ENCODE assay signal across 7 cellular contexts in genomic region chr3:179450321-179450720, GRCh38. TPM values are rescaled to one million over a fixed set of nuclear protein-coding genes. Genes with fewer than 3 reads are reported as not detected.
DNase-seq lines count a peak whose midpoint lies in the region; TF ChIP-seq lines count a peak whose summit lies in the region.

No MANE protein-coding gene starts in this region.

- TF ChIP-seq POLR2A in sigmoid colon (IDR thresholded peaks at IDR 0.05): no peak

- H3K27ac ChIP-seq in PC-9 (no peak overlapping the region), esophagus (ENCODE audit: low read depth in 2 of 2, low read length in 1 of 2) (peak overlapping the region in 1 of 2 donors; percentile 63), sigmoid colon (peak overlapping the region; percentile 88 to 96 (median 94))

- DNase-seq in GM20000 (ENCODE audit: low spot score) (peak; percentile 19), PC-9 (no peak), sigmoid colon (no peak), middle frontal gyrus (ENCODE audit: extremely low spot score, low spot score) (no peak), NCI-H1436 (lab: John Stamatoyannopoulos, UW) (no peak)
- DNase-seq in effector CD4-positive, alpha-beta T cell: no peak

- H3K27me3 ChIP-seq in PC-9 (ENCODE audit: insufficient read depth, low read depth): 0 out of 2 replicates have a peak, but pooled peaks cover 3% of the 10 kb centered on the region
- H3K27me3 ChIP-seq in esophagus (ENCODE audit: control insufficient read depth in 1 of 2, insufficient read depth in 2 of 2, low read length in 2 of 2): no peaks in the 10 kb centered on the region
- H3K27me3 ChIP-seq in sigmoid colon: no peaks in the 10 kb centered on the region

- H3K4me3 ChIP-seq in PC-9 (peak overlapping the region; percentile 63; the same call in 1 of the 2 replicates), esophagus (ENCODE audit: low read depth in 1 of 2, low read length in 2 of 2) (peak overlapping the region; percentile 24 to 94), sigmoid colon (peak overlapping the region; percentile 63 to 84 (median 68))

- H3K9me2 ChIP-seq in PC-9 (ENCODE audit: insufficient read depth): no peaks in the 10 kb centered on the region

- no peaks in the 10 kb centered on the region for H4K20me1 ChIP-seq in PC-9 (ENCODE audit: insufficient read depth)

- POLR2A ChIA-PET in PC-9 (lab: Charles Lee; ENCODE audit: unreplicated experiment): no interaction called here

- peak overlapping the region; percentile 89 for H3K4me2 ChIP-seq in PC-9

- H3K79me2 ChIP-seq in PC-9 (ENCODE audit: low read depth): no peaks in the 10 kb centered on the region

- CTCF ChIA-PET in PC-9 (lab: Charles Lee): no interaction called here

- TF ChIP-seq CTCF in GM20000 (IDR thresholded peaks at IDR 0.05; ENCODE audit: extremely low read depth, missing control alignments) (no peak), PC-9 (conservative IDR thresholded peaks at IDR 0.05) (no peak), sigmoid colon (IDR thresholded peaks at IDR 0.05) (no peak)

- H3K36me3 ChIP-seq in PC-9 (ENCODE audit: low read depth) (no peaks in the 10 kb centered on the region), esophagus (ENCODE audit: control insufficient read depth in 2 of 2, insufficient read depth in 2 of 2, low read length in 1 of 2) (no peaks in the 10 kb centered on the region), sigmoid colon (no peaks in the 10 kb centered on the region)

- no peaks in the 10 kb centered on the region; the same call in 1 of the 2 replicates for H3F3A ChIP-seq in PC-9 (ENCODE audit: insufficient read depth, low read depth)

- H3K9me3 ChIP-seq in PC-9 (ENCODE audit: insufficient read depth, low read depth) (peaks cover 5% of the 10 kb centered on the region; the same call in 1 of the 2 replicates), esophagus (ENCODE audit: control insufficient read depth in 2 of 2, insufficient read depth in 1 of 2, low read depth in 1 of 2, low read length in 1 of 2) (peaks cover 0 to 3% of the 10 kb centered on the region in 2 donors), sigmoid colon (no peaks in the 10 kb centered on the region)

- H2AFZ ChIP-seq in PC-9: peak overlapping the region; percentile 86; the same call in 1 of the 2 replicates

- peaks cover 5% of the 10 kb centered on the region; the same call in 1 of the 2 replicates for H3K4me1 ChIP-seq in PC-9 (replicated peaks; ENCODE audit: insufficient read depth)
- no peaks in the 10 kb centered on the region for H3K4me1 ChIP-seq in esophagus (ENCODE audit: control insufficient read depth in 2 of 2, insufficient read depth in 2 of 2, low read length in 1 of 2)
- H3K4me1 ChIP-seq in sigmoid colon: peaks cover 0 to 37% (median 26%) of the 10 kb centered on the region in 4 donors

- no TSS peak for BruUV-seq in PC-9 (replicated peaks; lab: Mats Ljungman, UMichigan)

- 5 to 19% methylated on average over 10 of the region's 10 CpGs for WGBS in esophagus, 2 donors
- WGBS in sigmoid colon, 2 donors: 9 to 31% methylated on average over 10 of the region's 10 CpGs

- TF ChIP-seq EP300 in sigmoid colon (IDR thresholded peaks at IDR 0.05): no peak

- intact Hi-C loops in PC-9 (cut with micrococcal nuclease; ENCODE audit: unreplicated experiment) (no loop called here), sigmoid colon (cut with DNase I) (loop anchor here (2.0 to 5.0 kb wide), 4 partner anchors 77 to 128 kb away; partner anchors contain the start of genes ACTL6A, MFN1 and ZNF639)

RNA-seq across cellular contexts. Expression of gene GNB4, which starts 0.9 kb away (rescaled TPM):
- total RNA-seq in PC-9 (2021) (18.0 and 19.4 TPM in 2 replicates), sigmoid colon (10 to 100 TPM; 32.5 to 44.3 (median 37.4) TPM)
- polyA plus RNA-seq in esophagus (1 to 10 TPM; 2.1 to 6.7 TPM), sigmoid colon (1 to 10 TPM; 3.6 to 7.9 (median 4.4) TPM)
